Comparison of ENCODE assay signal across 1 cellular context in the genomic region with DNA sequence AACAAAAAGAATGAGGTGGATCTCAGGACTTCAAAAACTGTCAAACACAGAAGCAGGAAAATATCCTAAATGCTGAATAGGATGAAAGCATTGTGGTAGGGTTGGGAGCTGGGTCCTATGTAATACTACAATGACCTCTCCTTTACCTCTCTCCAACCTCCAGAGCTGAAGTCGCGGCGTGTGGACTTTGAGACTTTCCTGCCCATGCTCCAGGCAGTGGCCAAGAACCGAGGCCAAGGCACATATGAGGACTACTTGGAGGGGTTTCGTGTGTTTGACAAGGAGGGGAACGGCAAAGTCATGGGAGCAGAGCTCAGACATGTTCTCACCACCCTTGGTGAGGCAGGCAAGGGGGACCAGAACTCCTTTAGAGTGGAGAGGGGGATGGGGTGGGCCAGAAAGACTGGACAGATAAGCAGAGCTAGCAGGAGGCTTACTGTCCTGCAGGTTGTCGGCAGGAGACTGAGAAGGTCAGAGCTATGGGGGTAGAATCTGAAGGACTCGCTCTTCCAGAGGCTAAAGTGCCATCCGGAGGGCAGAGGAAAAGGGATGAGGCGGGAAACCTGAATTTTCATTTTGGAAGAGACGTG.
A peak's percentile ranks its signal among the peaks of the same experiment; 100 is the strongest.
TF ChIP-seq lines count a peak whose summit lies in the region.

No MANE protein-coding gene starts in this region.

TF ChIP-seq in H1, 55 proteins besides CTCF, POLR2A, EP300 and RAD21:
- TF ChIP-seq HDAC6 (IDR thresholded peaks at IDR 0.05; ENCODE audit: low read depth, low read length), result no peak
- TF ChIP-seq, protein P1, sequence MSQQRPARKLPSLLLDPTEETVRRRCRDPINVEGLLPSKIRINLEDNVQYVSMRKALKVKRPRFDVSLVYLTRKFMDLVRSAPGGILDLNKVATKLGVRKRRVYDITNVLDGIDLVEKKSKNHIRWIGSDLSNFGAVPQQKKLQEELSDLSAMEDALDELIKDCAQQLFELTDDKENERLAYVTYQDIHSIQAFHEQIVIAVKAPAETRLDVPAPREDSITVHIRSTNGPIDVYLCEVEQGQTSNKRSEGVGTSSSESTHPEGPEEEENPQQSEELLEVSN (IDR thresholded peaks at IDR 0.05), result no peak
- no peak for TF ChIP-seq SRF (IDR thresholded peaks at IDR 0.05; ENCODE audit: low read depth, low read length)
- TF ChIP-seq POLR2AphosphoS5 (IDR thresholded peaks at IDR 0.05; ENCODE audit: low read depth, low read length), result 0 out of 2 replicates have a peak, but pooled peaks have one; percentile 4
- TF ChIP-seq CHD1 (IDR thresholded peaks at IDR 0.05; ENCODE audit: low read depth, low read length), result no peak
- TF ChIP-seq, protein P2, sequence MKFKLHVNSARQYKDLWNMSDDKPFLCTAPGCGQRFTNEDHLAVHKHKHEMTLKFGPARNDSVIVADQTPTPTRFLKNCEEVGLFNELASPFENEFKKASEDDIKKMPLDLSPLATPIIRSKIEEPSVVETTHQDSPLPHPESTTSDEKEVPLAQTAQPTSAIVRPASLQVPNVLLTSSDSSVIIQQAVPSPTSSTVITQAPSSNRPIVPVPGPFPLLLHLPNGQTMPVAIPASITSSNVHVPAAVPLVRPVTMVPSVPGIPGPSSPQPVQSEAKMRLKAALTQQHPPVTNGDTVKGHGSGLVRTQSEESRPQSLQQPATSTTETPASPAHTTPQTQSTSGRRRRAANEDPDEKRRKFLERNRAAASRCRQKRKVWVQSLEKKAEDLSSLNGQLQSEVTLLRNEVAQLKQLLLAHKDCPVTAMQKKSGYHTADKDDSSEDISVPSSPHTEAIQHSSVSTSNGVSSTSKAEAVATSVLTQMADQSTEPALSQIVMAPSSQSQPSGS (IDR thresholded peaks at IDR 0.05; ENCODE audit: low read length), result no peak
- no peak for TF ChIP-seq RFX5 (IDR thresholded peaks at IDR 0.05; ENCODE audit: borderline replicate concordance, low read depth, low read length)
- no peak for TF ChIP-seq RXRA (IDR thresholded peaks at IDR 0.05; ENCODE audit: insufficient read depth, low read depth, low read length)
TF ChIP-seq in H1: peak in this region for 1.
